Comparison of ENCODE assay signal across 19 cellular contexts in the genomic region with DNA sequence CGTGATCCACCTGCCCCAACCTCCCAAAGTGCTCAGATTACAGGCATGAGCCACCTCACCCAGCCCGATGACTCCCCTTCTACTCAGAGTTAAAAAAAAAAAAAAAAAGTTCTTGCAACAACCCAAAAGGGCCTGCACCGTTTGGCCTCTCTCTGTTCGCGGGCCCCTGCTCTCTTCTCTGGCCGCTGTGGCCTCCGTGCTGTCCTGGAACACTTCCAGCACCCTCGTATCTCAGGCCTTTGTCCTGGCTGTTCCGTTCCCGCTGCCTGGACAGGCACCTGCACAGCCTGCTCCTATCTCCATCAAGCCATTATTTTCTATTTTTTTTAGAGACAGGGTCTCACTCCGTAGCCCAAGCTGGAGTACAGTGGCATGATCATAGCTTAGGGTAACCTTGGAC.
"Had no signal": no experiment of that assay in that cellular context is flagged by ENCODE, and none has a peak within 500 bp of the region (broad histone marks: within the 10 kb centered on the region; RNA-seq: fewer than 3 reads in every experiment).

No MANE protein-coding gene starts in this region.

- H3K4me3 ChIP-seq: body of pancreas, skin epidermis had no signal

- DNase-seq: activated CD4-positive, alpha-beta T cell treated with anti-CD3 and anti-CD28 coated beads, Interleukin-2, amount 10 ng/mL, durations not matched to agents 7 days and 5 days; activated CD4-positive, CD25-positive, alpha-beta regulatory T cell; activated CD8-positive, alpha-beta memory T cell treated with anti-CD3 and anti-CD28 coated beads for 24 hours; activated gamma-delta T cell treated with Interleukin-2 at 50 U/mL for 16 hours; activated naive CD8-positive, alpha-beta T cell treated with anti-CD3 and anti-CD28 coated beads for 36 hours; body of pancreas; central memory CD4-positive, alpha-beta T cell; cortex of kidney; effector CD4-positive, alpha-beta T cell; left colon; mammary epithelial cell; posterior cingulate gyrus; stimulated activated CD4-positive, alpha-beta T cell treated with anti-CD3 and anti-CD28 coated beads, Interleukin-15, amount 100 ng/mL, for 24 hours; stimulated activated CD4-positive, alpha-beta T cell treated with anti-CD3 and anti-CD28 coated beads, Interleukin-4, amount 100 ng/mL, for 1 hour; stimulated activated naive CD4-positive, alpha-beta T cell treated with Interleukin-2 at 50 U/mL for 16 hours; SW 1271 had no signal

- H3K27me3 Mint-ChIP-seq: activated naive CD8-positive, alpha-beta T cell treated with anti-CD3 and anti-CD28 coated beads for 36 hours had no signal

- FAIRE-seq: TTC549 had no signal

- H3K9me3 ChIP-seq: body of pancreas had no signal

- H3K27ac Mint-ChIP-seq: activated CD4-positive, alpha-beta T cell treated with anti-CD3 and anti-CD28 coated beads, Interleukin-2, amount 10 ng/mL, durations not matched to agents 7 days and 5 days; activated naive CD8-positive, alpha-beta T cell treated with anti-CD3 and anti-CD28 coated beads for 36 hours had no signal

- H3K36me3 Mint-ChIP-seq: activated naive CD8-positive, alpha-beta T cell treated with anti-CD3 and anti-CD28 coated beads for 36 hours had no signal

- H3K9me3 Mint-ChIP-seq: activated CD4-positive, alpha-beta T cell treated with anti-CD3 and anti-CD28 coated beads, Interleukin-2, amount 10 ng/mL, durations not matched to agents 7 days and 5 days; activated naive CD8-positive, alpha-beta T cell treated with anti-CD3 and anti-CD28 coated beads for 36 hours had no signal

- H3K27ac ChIP-seq: body of pancreas, epithelial cell of prostate, skin epidermis had no signal

- H3K27me3 ChIP-seq: body of pancreas had no signal

- H3K4me3 Mint-ChIP-seq: activated CD4-positive, alpha-beta T cell treated with anti-CD3 and anti-CD28 coated beads, Interleukin-2, amount 10 ng/mL, durations not matched to agents 7 days and 5 days; activated naive CD8-positive, alpha-beta T cell treated with anti-CD3 and anti-CD28 coated beads for 36 hours had no signal

- ATAC-seq: body of pancreas, left colon had no signal
